26 cellular contexts compared by ENCODE assay signal in genomic region chr3:53675022-53675697, GRCh38.
"Had no signal": no experiment of that assay in that cellular context is flagged by ENCODE, and none has a peak within 500 bp of the region (broad histone marks: within the 10 kb centered on the region; RNA-seq: fewer than 3 reads in every experiment).

No MANE protein-coding gene starts in this region.

- H3K9me3 Mint-ChIP-seq: activated CD4-positive, alpha-beta T cell treated with anti-CD3 and anti-CD28 coated beads, Interleukin-2, amount 10 ng/mL, durations not matched to agents 7 days and 5 days; activated naive CD8-positive, alpha-beta T cell treated with anti-CD3 and anti-CD28 coated beads, Interleukin-2, amount 50 U/mL, for 24 hours; activated T-helper 1 cell treated with anti-CD3 and anti-CD28 coated beads, Interleukin-12 subunit alpha, Interleukin-12 subunit beta, Interleukin-2, Interleukin-4 antibody, amounts not matched to agents 30 ng/mL and 10 ng/mL and 1 ng/mL, durations not matched to agents 14 hours and 24 hours and 36 hours; memory B cell; nephron progenitor cell had no signal

- FAIRE-seq: endothelial cell of umbilical vein, frontal cortex had no signal

- H3K9me3 ChIP-seq: body of pancreas, right lobe of liver had no signal

- H3K36me3 ChIP-seq: right lobe of liver had no signal

- H3K27ac ChIP-seq: body of pancreas, parathyroid adenoma, right lobe of liver, VCaP had no signal

- H3K4me3 ChIP-seq: body of pancreas, right lobe of liver, smooth muscle cell had no signal

- H3K4me1 ChIP-seq: body of pancreas, parathyroid adenoma, right lobe of liver had no signal

- H3K4me3 Mint-ChIP-seq: activated CD4-positive, alpha-beta T cell treated with anti-CD3 and anti-CD28 coated beads, Interleukin-2, amount 10 ng/mL, durations not matched to agents 7 days and 5 days; activated CD8-positive, alpha-beta T cell treated with anti-CD3 and anti-CD28 coated beads, Interleukin-2, amount 10 ng/mL, durations not matched to agents 7 days and 5 days; activated naive CD8-positive, alpha-beta T cell treated with anti-CD3 and anti-CD28 coated beads, Interleukin-2, amount 50 U/mL, for 24 hours; activated T-helper 1 cell treated with anti-CD3 and anti-CD28 coated beads, Interleukin-12 subunit alpha, Interleukin-12 subunit beta, Interleukin-2, Interleukin-4 antibody, amounts not matched to agents 30 ng/mL and 10 ng/mL and 1 ng/mL, durations not matched to agents 14 hours and 24 hours and 36 hours; memory B cell; nephron progenitor cell had no signal

- H3K4me1 Mint-ChIP-seq: activated CD4-positive, alpha-beta T cell treated with anti-CD3 and anti-CD28 coated beads, Interleukin-2, amount 10 ng/mL, durations not matched to agents 7 days and 5 days; activated naive CD8-positive, alpha-beta T cell treated with anti-CD3 and anti-CD28 coated beads, Interleukin-2, amount 50 U/mL, for 24 hours; memory B cell had no signal

- H3K27me3 ChIP-seq: body of pancreas, right lobe of liver had no signal

- H3K36me3 Mint-ChIP-seq: memory B cell had no signal

- H3K27ac Mint-ChIP-seq: activated CD4-positive, alpha-beta T cell treated with anti-CD3 and anti-CD28 coated beads, Interleukin-2, amount 10 ng/mL, durations not matched to agents 7 days and 5 days; activated CD8-positive, alpha-beta T cell treated with anti-CD3 and anti-CD28 coated beads, Interleukin-2, amount 10 ng/mL, durations not matched to agents 7 days and 5 days; activated naive CD8-positive, alpha-beta T cell treated with anti-CD3 and anti-CD28 coated beads, Interleukin-2, amount 50 U/mL, for 24 hours; activated T-helper 1 cell treated with anti-CD3 and anti-CD28 coated beads, Interleukin-12 subunit alpha, Interleukin-12 subunit beta, Interleukin-2, Interleukin-4 antibody, amounts not matched to agents 30 ng/mL and 10 ng/mL and 1 ng/mL, durations not matched to agents 14 hours and 24 hours and 36 hours; memory B cell; nephron progenitor cell had no signal

- DNase-seq: activated CD4-positive, alpha-beta T cell treated with anti-CD3 and anti-CD28 coated beads, Interleukin-2, amount 10 ng/mL, durations not matched to agents 7 days and 5 days; activated CD8-positive, alpha-beta T cell treated with anti-CD3 and anti-CD28 coated beads, Interleukin-2, amount 10 ng/mL, durations not matched to agents 7 days and 5 days; activated gamma-delta T cell; activated naive CD4-positive, alpha-beta T cell treated with anti-CD3 and anti-CD28 coated beads, Interleukin-2, amount 50 U/mL, for 16 hours; activated naive CD8-positive, alpha-beta T cell treated with anti-CD3 and anti-CD28 coated beads, Interleukin-2, amount 50 U/mL, for 24 hours; body of pancreas; central memory CD4-positive, alpha-beta T cell; dermis blood vessel endothelial cell; effector memory CD4-positive, alpha-beta T cell; hippocampal formation; kidney glomerular epithelial cell; nephron progenitor cell; right lobe of liver; stimulated activated CD4-positive, alpha-beta T cell treated with anti-CD3 and anti-CD28 coated beads, Interleukin-2, amount 100 ng/mL, for 48 hours; stimulated activated CD8-positive, alpha-beta memory T cell treated with anti-CD3 and anti-CD28 coated beads, Interleukin-4, amount 100 ng/mL, for 48 hours; stimulated activated naive CD4-positive, alpha-beta T cell; SW 1271 had no signal

- ATAC-seq: activated CD4-positive, CD25-positive, alpha-beta regulatory T cell treated with anti-CD3 and anti-CD28 coated beads, Interleukin-2, amount 50 U/mL, for 24 hours; activated CD8-positive, alpha-beta T cell treated with anti-CD3 and anti-CD28 coated beads, Interleukin-2, amount 10 ng/mL, durations not matched to agents 7 days and 5 days; activated naive CD8-positive, alpha-beta T cell treated with anti-CD3 and anti-CD28 coated beads, Interleukin-2, amount 50 U/mL, for 24 hours; body of pancreas; esophagus mucosa; right lobe of liver had no signal
